Comparison of ENCODE assay signal across 2 cellular contexts in the genomic region with DNA sequence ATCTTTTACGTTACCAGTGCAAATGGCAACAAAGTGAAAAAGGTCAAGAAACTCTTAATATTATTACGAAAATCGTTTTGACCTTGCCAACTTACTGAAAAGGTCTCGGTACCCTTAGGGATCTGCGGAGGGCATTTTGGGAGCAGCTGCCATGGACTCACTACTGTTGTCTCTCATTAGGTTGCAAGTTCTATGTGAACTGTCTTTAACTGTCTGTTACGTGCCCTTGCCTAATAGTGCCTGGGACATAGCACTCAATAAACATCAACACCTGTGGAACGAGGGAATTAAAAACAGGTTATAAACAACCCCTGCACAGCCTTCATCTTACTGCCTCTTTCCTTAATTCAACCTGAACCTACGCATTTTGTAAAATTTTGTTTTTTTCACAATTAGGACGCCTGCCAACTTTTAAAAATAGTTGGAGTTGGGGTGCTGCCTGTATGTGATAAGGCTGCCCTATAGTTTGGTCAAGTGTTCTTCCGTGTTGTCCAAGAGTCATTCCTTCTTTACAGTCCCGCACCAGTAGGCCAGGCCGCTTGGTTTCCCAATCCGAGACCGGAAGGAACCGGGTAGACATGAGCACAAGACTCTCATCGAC.
TF ChIP-seq lines count a peak whose summit lies in the region.

No MANE protein-coding gene starts in this region.

TF ChIP-seq in K562, 482 proteins besides CTCF, POLR2A, EP300 and RAD21 (continued from another document and continues in another):
- TF ChIP-seq, protein P1, sequence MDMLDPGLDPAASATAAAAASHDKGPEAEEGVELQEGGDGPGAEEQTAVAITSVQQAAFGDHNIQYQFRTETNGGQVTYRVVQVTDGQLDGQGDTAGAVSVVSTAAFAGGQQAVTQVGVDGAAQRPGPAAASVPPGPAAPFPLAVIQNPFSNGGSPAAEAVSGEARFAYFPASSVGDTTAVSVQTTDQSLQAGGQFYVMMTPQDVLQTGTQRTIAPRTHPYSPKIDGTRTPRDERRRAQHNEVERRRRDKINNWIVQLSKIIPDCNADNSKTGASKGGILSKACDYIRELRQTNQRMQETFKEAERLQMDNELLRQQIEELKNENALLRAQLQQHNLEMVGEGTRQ (CRISPR knock-in tag; IDR thresholded peaks at IDR 0.05) = no peak
- no peak for TF ChIP-seq FOXA3 (CRISPR knock-in tag; conservative IDR thresholded peaks at IDR 0.05 in 1 of 2, IDR thresholded peaks at IDR 0.05 in 1 of 2)
- no peak for TF ChIP-seq SRF (CRISPR knock-in tag; IDR thresholded peaks at IDR 0.05)
- TF ChIP-seq CBX2 (IDR thresholded peaks at IDR 0.05; ENCODE audit: insufficient read depth, low read length, poor library complexity, severe bottlenecking) = no peak
- no peak for TF ChIP-seq ASH1L (IDR thresholded peaks at IDR 0.05; ENCODE audit: borderline replicate concordance, low read depth, partially characterized antibody)
- TF ChIP-seq ZNF780A (CRISPR knock-in tag; IDR thresholded peaks at IDR 0.05) = no peak
- no peak for TF ChIP-seq U2AF2 (optimal IDR thresholded peaks at IDR 0.05; ENCODE audit: low read depth, low read length)
- TF ChIP-seq, protein P2, sequence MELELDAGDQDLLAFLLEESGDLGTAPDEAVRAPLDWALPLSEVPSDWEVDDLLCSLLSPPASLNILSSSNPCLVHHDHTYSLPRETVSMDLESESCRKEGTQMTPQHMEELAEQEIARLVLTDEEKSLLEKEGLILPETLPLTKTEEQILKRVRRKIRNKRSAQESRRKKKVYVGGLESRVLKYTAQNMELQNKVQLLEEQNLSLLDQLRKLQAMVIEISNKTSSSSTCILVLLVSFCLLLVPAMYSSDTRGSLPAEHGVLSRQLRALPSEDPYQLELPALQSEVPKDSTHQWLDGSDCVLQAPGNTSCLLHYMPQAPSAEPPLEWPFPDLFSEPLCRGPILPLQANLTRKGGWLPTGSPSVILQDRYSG (tag; conservative IDR thresholded peaks at IDR 0.05; ENCODE audit: low read depth) = peak; percentile 91; the same call in 1 of the 2 replicates
- TF ChIP-seq YY1 (IDR thresholded peaks at IDR 0.05; ENCODE audit: borderline replicate concordance in 1 of 3, control insufficient read depth in 1 of 3, extremely low read depth in 1 of 3, insufficient read depth in 3 of 3, insufficient read length in 1 of 3, insufficient replicate concordance in 2 of 3, low read depth in 1 of 3, low read length in 2 of 3) = no peak
- TF ChIP-seq RUNX1 (IDR thresholded peaks at IDR 0.05; ENCODE audit: low read depth) = no peak
- TF ChIP-seq SIRT6 (IDR thresholded peaks at IDR 0.05; ENCODE audit: low read depth, low read length) = no peak
- no peak for TF ChIP-seq KLF16 (IDR thresholded peaks at IDR 0.05)
- TF ChIP-seq NCOA2 (IDR thresholded peaks at IDR 0.05; ENCODE audit: partially characterized antibody in 2 of 2) = no peak
- TF ChIP-seq PRPF4 (IDR thresholded peaks at IDR 0.05; ENCODE audit: insufficient read depth, low read depth, low read length, poor library complexity, severe bottlenecking) = no peak
- TF ChIP-seq MED1 (CRISPR knock-in tag; IDR thresholded peaks at IDR 0.05; ENCODE audit: borderline replicate concordance) = no peak
- no peak for TF ChIP-seq ZBTB1 (CRISPR knock-in tag; IDR thresholded peaks at IDR 0.05; ENCODE audit: borderline replicate concordance, low read depth)
- TF ChIP-seq, protein P3, sequence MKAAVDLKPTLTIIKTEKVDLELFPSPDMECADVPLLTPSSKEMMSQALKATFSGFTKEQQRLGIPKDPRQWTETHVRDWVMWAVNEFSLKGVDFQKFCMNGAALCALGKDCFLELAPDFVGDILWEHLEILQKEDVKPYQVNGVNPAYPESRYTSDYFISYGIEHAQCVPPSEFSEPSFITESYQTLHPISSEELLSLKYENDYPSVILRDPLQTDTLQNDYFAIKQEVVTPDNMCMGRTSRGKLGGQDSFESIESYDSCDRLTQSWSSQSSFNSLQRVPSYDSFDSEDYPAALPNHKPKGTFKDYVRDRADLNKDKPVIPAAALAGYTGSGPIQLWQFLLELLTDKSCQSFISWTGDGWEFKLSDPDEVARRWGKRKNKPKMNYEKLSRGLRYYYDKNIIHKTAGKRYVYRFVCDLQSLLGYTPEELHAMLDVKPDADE (conservative IDR thresholded peaks at IDR 0.05; ENCODE audit: control insufficient read depth, low read depth, low read length) = no peak
- 0 out of 2 replicates have a peak, but pooled peaks have one; percentile 33 for TF ChIP-seq SMAD3 (CRISPR knock-in tag; conservative IDR thresholded peaks at IDR 0.05)
- no peak for TF ChIP-seq NR3C1 (CRISPR knock-in tag; IDR thresholded peaks at IDR 0.05)
- no peak for TF ChIP-seq ZNF146 (CRISPR knock-in tag; IDR thresholded peaks at IDR 0.05; ENCODE audit: unreplicated experiment)
- TF ChIP-seq SMAD4 (CRISPR knock-in tag; conservative IDR thresholded peaks at IDR 0.05) = no peak
- TF ChIP-seq NFIC (IDR thresholded peaks at IDR 0.05) = peak; percentile 78
- TF ChIP-seq ZNF717 (CRISPR knock-in tag; IDR thresholded peaks at IDR 0.05) = no peak
- TF ChIP-seq ZNF668 (CRISPR knock-in tag; IDR thresholded peaks at IDR 0.05) = no peak
- TF ChIP-seq, protein P4, sequence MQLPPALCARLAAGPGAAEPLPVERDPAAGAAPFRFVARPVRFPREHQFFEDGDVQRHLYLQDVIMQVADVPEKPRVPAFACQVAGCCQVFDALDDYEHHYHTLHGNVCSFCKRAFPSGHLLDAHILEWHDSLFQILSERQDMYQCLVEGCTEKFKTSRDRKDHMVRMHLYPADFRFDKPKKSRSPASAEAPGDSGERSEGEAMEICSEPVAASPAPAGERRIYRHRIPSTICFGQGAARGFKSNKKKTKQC (CRISPR knock-in tag; IDR thresholded peaks at IDR 0.05) = no peak
- TF ChIP-seq FOXK1 (CRISPR knock-in tag; IDR thresholded peaks at IDR 0.05; ENCODE audit: borderline replicate concordance) = peak; percentile 21; the same call in 1 of the 2 replicates
- TF ChIP-seq ZNF584 (CRISPR knock-in tag; IDR thresholded peaks at IDR 0.05; ENCODE audit: low read depth) = no peak
- TF ChIP-seq, protein P5, sequence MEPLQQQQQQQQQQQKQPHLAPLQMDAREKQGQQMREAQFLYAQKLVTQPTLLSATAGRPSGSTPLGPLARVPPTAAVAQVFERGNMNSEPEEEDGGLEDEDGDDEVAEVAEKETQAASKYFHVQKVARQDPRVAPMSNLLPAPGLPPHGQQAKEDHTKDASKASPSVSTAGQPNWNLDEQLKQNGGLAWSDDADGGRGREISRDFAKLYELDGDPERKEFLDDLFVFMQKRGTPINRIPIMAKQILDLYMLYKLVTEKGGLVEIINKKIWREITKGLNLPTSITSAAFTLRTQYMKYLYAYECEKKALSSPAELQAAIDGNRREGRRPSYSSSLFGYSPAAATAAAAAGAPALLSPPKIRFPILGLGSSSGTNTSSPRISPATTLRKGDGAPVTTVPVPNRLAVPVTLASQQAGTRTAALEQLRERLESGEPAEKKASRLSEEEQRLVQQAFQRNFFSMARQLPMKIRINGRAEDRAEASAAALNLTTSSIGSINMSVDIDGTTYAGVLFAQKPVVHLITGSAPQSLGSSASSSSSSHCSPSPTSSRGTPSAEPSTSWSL (CRISPR knock-in tag; IDR thresholded peaks at IDR 0.05; ENCODE audit: borderline replicate concordance) = no peak
- TF ChIP-seq ZNF551 (CRISPR knock-in tag; IDR thresholded peaks at IDR 0.05) = no peak
- TF ChIP-seq CSDE1 (IDR thresholded peaks at IDR 0.05) = no peak
- TF ChIP-seq RNF2 (IDR thresholded peaks at IDR 0.05) = no peak
- TF ChIP-seq POLR2H (tag; IDR thresholded peaks at IDR 0.05; ENCODE audit: low read depth) = 0 out of 2 replicates have a peak, but pooled peaks have one; percentile 85
- TF ChIP-seq FOXK2 (conservative IDR thresholded peaks at IDR 0.05 in 1 of 2, IDR thresholded peaks at IDR 0.05 in 1 of 2; ENCODE audit: low read depth in 2 of 2) = peak in 1 of 2 experiments; percentile 93; a peak in 1 of 4 replicates

TF ChIP-seq in HepG2, 621 proteins besides CTCF, POLR2A, EP300 and RAD21 (continued from another document):
- TF ChIP-seq, protein P6, sequence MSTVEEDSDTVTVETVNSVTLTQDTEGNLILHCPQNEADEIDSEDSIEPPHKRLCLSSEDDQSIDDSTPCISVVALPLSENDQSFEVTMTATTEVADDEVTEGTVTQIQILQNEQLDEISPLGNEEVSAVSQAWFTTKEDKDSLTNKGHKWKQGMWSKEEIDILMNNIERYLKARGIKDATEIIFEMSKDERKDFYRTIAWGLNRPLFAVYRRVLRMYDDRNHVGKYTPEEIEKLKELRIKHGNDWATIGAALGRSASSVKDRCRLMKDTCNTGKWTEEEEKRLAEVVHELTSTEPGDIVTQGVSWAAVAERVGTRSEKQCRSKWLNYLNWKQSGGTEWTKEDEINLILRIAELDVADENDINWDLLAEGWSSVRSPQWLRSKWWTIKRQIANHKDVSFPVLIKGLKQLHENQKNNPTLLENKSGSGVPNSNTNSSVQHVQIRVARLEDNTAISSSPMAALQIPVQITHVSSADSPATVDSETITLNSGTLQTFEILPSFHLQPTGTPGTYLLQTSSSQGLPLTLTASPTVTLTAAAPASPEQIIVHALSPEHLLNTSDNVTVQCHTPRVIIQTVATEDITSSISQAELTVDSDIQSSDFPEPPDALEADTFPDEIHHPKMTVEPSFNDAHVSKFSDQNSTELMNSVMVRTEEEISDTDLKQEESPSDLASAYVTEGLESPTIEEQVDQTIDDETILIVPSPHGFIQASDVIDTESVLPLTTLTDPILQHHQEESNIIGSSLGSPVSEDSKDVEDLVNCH (CRISPR knock-in tag; IDR thresholded peaks at IDR 0.05) = peak; percentile 72; the same call in 1 of the 2 replicates
- TF ChIP-seq ZNF839 (CRISPR knock-in tag; IDR thresholded peaks at IDR 0.05; ENCODE audit: borderline replicate concordance) (0 out of 2 replicates have a peak, but pooled peaks have one; percentile 23), ARNTL (CRISPR knock-in tag; IDR thresholded peaks at IDR 0.05) (no peak), PPARG (CRISPR knock-in tag; conservative IDR thresholded peaks at IDR 0.05) (no peak), YEATS4 (CRISPR knock-in tag; IDR thresholded peaks at IDR 0.05; ENCODE audit: borderline replicate concordance) (no peak)
- TF ChIP-seq, protein P7, sequence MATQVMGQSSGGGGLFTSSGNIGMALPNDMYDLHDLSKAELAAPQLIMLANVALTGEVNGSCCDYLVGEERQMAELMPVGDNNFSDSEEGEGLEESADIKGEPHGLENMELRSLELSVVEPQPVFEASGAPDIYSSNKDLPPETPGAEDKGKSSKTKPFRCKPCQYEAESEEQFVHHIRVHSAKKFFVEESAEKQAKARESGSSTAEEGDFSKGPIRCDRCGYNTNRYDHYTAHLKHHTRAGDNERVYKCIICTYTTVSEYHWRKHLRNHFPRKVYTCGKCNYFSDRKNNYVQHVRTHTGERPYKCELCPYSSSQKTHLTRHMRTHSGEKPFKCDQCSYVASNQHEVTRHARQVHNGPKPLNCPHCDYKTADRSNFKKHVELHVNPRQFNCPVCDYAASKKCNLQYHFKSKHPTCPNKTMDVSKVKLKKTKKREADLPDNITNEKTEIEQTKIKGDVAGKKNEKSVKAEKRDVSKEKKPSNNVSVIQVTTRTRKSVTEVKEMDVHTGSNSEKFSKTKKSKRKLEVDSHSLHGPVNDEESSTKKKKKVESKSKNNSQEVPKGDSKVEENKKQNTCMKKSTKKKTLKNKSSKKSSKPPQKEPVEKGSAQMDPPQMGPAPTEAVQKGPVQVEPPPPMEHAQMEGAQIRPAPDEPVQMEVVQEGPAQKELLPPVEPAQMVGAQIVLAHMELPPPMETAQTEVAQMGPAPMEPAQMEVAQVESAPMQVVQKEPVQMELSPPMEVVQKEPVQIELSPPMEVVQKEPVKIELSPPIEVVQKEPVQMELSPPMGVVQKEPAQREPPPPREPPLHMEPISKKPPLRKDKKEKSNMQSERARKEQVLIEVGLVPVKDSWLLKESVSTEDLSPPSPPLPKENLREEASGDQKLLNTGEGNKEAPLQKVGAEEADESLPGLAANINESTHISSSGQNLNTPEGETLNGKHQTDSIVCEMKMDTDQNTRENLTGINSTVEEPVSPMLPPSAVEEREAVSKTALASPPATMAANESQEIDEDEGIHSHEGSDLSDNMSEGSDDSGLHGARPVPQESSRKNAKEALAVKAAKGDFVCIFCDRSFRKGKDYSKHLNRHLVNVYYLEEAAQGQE (IDR thresholded peaks at IDR 0.05; ENCODE audit: borderline replicate concordance in 1 of 2, low read depth in 1 of 2, low read length in 2 of 2) = peak in 1 of 2 experiments; percentile 7; a peak in 1 of 4 replicates
TF ChIP-seq in HepG2: peak in this region for 18.
